Comparison of ENCODE assay signal across 15 cellular contexts in genomic region chr9:69319324-69320040, GRCh38.
"Had no signal": no experiment of that assay in that cellular context is flagged by ENCODE, and none has a peak within 500 bp of the region (broad histone marks: within the 10 kb centered on the region; RNA-seq: fewer than 3 reads in every experiment).

No MANE protein-coding gene starts in this region.

- DNase-seq: activated naive CD8-positive, alpha-beta T cell treated with anti-CD3 and anti-CD28 coated beads for 36 hours; amygdala; body of pancreas; cortex of kidney; effector CD8-positive, alpha-beta T cell; esophagus squamous epithelium; kidney; left ventricle myocardium superior; naive thymus-derived CD8-positive, alpha-beta T cell; occipital lobe; sigmoid colon; spleen; stimulated activated naive CD8-positive, alpha-beta T cell treated with anti-CD3 and anti-CD28 coated beads, Interleukin-15, amount 100 ng/mL, for 72 hours; testis; upper lobe of right lung had no signal
